12 cellular contexts compared by ENCODE assay signal in genomic region chr20:2451422-2451821, GRCh38. TPM values are rescaled to one million over a fixed set of nuclear protein-coding genes. Genes with fewer than 3 reads are reported as not detected.
DNase-seq lines count a peak whose midpoint lies in the region; ATAC-seq, FAIRE-seq and TF ChIP-seq lines count a peak whose summit lies in the region.
"Had no signal": no experiment of that assay in that cellular context is flagged by ENCODE, and none has a peak within 500 bp of the region (broad histone marks: within the 10 kb centered on the region; RNA-seq: fewer than 3 reads in every experiment).

No MANE protein-coding gene starts in this region.

- ATAC-seq in HG02973 (IDR thresholded peaks at IDR 0.05; ENCODE audit: unreplicated experiment): no peak

- CTCF ChIA-PET in RWPE1 (lab: Yijun Ruan, JAX): interaction anchor here (0.6 to 2.9 kb wide), 13 partner anchors 11 to 376 kb away, joined by 3 to 29 read pairs (median 4); no protein-coding TSS in a partner anchor

- TF ChIP-seq CTCF in RWPE1 (conservative IDR thresholded peaks at IDR 0.05; ENCODE audit: low read depth): no peak
- no peak for TF ChIP-seq CTCF in epithelial cell of esophagus (IDR thresholded peaks at IDR 0.05; ENCODE audit: insufficient read depth, low read depth, low read length, missing control alignments)
- TF ChIP-seq CTCF in keratinocyte (optimal IDR thresholded peaks at IDR 0.05 in 1 of 3, IDR thresholded peaks at IDR 0.05 in 1 of 3, conservative IDR thresholded peaks at IDR 0.05 in 1 of 3; ENCODE audit: extremely low read depth in 1 of 3, insufficient read depth in 2 of 3, low read length in 3 of 3): no peak
- no peak for TF ChIP-seq CTCF in suprapubic skin (IDR thresholded peaks at IDR 0.05)

- H3K27ac ChIP-seq in RWPE1 (peak overlapping the region; percentile 65), keratinocyte (ENCODE audit: control insufficient read depth, insufficient read depth, low read length) (no peak overlapping the region), suprapubic skin (peak overlapping the region; percentile 54)
- H3K27ac ChIP-seq: C4-2B had no signal

- H2AFZ ChIP-seq in keratinocyte (ENCODE audit: control insufficient read depth, low read length): no peak overlapping the region

- no peak overlapping the region for H3K4me2 ChIP-seq in keratinocyte (ENCODE audit: control insufficient read depth, extremely low read depth, insufficient read depth, low read depth, low read length)

- dilution Hi-C loops in keratinocyte (cut with MboI; ENCODE audit: extremely low pct_ligation_motif_present, low sequenced_read_pairs): no loop called here

- WGBS in suprapubic skin: 37% methylated on average over 5 of the region's 5 CpGs

- no peak overlapping the region for H3K4me3 ChIP-seq in epithelial cell of esophagus (ENCODE audit: low read length)
- H3K4me3 ChIP-seq in keratinocyte (ENCODE audit: control insufficient read depth in 2 of 3, extremely low read depth in 1 of 3, insufficient read depth in 2 of 3, low read depth in 1 of 3, low read length in 3 of 3): no peak overlapping the region
- H3K4me3 ChIP-seq in suprapubic skin: no peak overlapping the region
- H3K4me3 ChIP-seq: GM12878, HAP-1 had no signal

- POLR2A ChIA-PET in RWPE1 (lab: Yijun Ruan, JAX; ENCODE audit: low non-redundant PET): interaction anchor here (0.7 kb wide), 1 partner anchor 244 kb away, joined by 3 read pairs; no protein-coding TSS in a partner anchor

- DNase-seq in RWPE1 (ENCODE audit: low spot score) (no peak), epithelial cell of esophagus (ENCODE audit: low read depth) (peak; percentile 57), keratinocyte (ENCODE audit: low read depth, low spot score) (no peak), suprapubic skin (ENCODE audit: low spot score in 2 of 2) (no peak), NCI-H2196 (lab: John Stamatoyannopoulos, UW; ENCODE audit: unreplicated experiment) (no peak)
- DNase-seq in stimulated activated CD4-positive, alpha-beta T cell treated with anti-CD3 and anti-CD28 coated beads, Interleukin-2, amount 100 ng/mL, for 24 hours: no peak

- H3K36me3 ChIP-seq in keratinocyte (ENCODE audit: control insufficient read depth in 2 of 2, extremely low read depth in 1 of 2, insufficient read depth in 2 of 2, low read length in 2 of 2): no peaks in the 10 kb centered on the region
- no peaks in the 10 kb centered on the region for H3K36me3 ChIP-seq in suprapubic skin
- H3K36me3 ChIP-seq: HAP-1 had no signal

- H3K27me3 ChIP-seq in keratinocyte (ENCODE audit: control insufficient read depth, extremely low read depth, insufficient read depth, low read length) (no peaks in the 10 kb centered on the region), suprapubic skin (no peaks in the 10 kb centered on the region)

- no peak overlapping the region for H3K9ac ChIP-seq in keratinocyte (ENCODE audit: control insufficient read depth, extremely low read depth, insufficient read depth, low read length)

- H4K20me1 ChIP-seq in keratinocyte (ENCODE audit: control insufficient read depth, extremely low read depth, insufficient read depth, low read length): no peaks in the 10 kb centered on the region

- no peaks in the 10 kb centered on the region for H3K9me3 ChIP-seq in keratinocyte (ENCODE audit: control insufficient read depth, low read depth, low read length)
- H3K9me3 ChIP-seq in suprapubic skin: no peaks in the 10 kb centered on the region
- H3K9me3 ChIP-seq: HAP-1 had no signal

- H3K79me2 ChIP-seq in keratinocyte (ENCODE audit: control insufficient read depth, insufficient read depth, low read length): no peaks in the 10 kb centered on the region

- no peak for TF ChIP-seq POLR2A in suprapubic skin (IDR thresholded peaks at IDR 0.05)

- H3K4me1 ChIP-seq in keratinocyte (ENCODE audit: control insufficient read depth, extremely low read depth, insufficient read depth, low read length): peaks cover 13% of the 10 kb centered on the region
- H3K4me1 ChIP-seq in suprapubic skin: peaks cover 17% of the 10 kb centered on the region
- H3K4me1 ChIP-seq: HAP-1 had no signal

- H3K9me1 ChIP-seq in keratinocyte (ENCODE audit: control insufficient read depth, extremely low read depth, insufficient read depth, low read length): no peaks in the 10 kb centered on the region

- TF ChIP-seq EP300 in suprapubic skin (IDR thresholded peaks at IDR 0.05): no peak

- FAIRE-seq in keratinocyte (lab: Jason Lieb, UNC): peak; percentile 41
- FAIRE-seq: D721Med, GM19239 had no signal

RNA-seq across cellular contexts. Expression of gene SNRPB, which starts 19.2 kb away (rescaled TPM):
- polyA plus RNA-seq in keratinocyte: 149 to 209 TPM (median 199 TPM) in 3 replicates
- polyA plus RNA-seq in keratinocyte (2011; ENCODE audit: low read depth): 204 TPM
- 87.8 and 149 TPM in 2 replicates for polyA plus RNA-seq in keratinocyte (2011; cell fraction: cytosol; rRNA removed)
- polyA plus RNA-seq in keratinocyte (2011; cell fraction: nucleus; rRNA removed): 86.3 and 96.9 TPM in 2 replicates
- 110 and 165 TPM in 2 replicates for polyA plus RNA-seq in keratinocyte (2012; ENCODE audit: low replicate concordance)
- 49.4 to 63.1 TPM (median 50.7 TPM) in 3 replicates for polyA minus RNA-seq in keratinocyte
- polyA minus RNA-seq in keratinocyte (2011; cell fraction: cytosol; rRNA and poly(A)+ RNA removed): 78.1 TPM
- polyA minus RNA-seq in keratinocyte (2011; cell fraction: nucleus; rRNA and poly(A)+ RNA removed): 18.5 and 20.8 TPM in 2 replicates
- total RNA-seq in suprapubic skin: 100 to 1,000 TPM; 133 to 250 (median 221) TPM

RNA-seq across cellular contexts. Expression of gene ZNF343, which starts 57.3 kb away (rescaled TPM):
- polyA plus RNA-seq in keratinocyte: 9.0 to 12.2 TPM (median 11.7 TPM) in 3 replicates
- polyA plus RNA-seq in keratinocyte (2011; ENCODE audit: low read depth): 6.1 TPM
- 7.2 and 11.2 TPM in 2 replicates for polyA plus RNA-seq in keratinocyte (2011; cell fraction: cytosol; rRNA removed)
- polyA plus RNA-seq in keratinocyte (2011; cell fraction: nucleus; rRNA removed): 22.4 and 24.6 TPM in 2 replicates
- 6.8 and 8.4 TPM in 2 replicates for polyA plus RNA-seq in keratinocyte (2012; ENCODE audit: low replicate concordance)
- polyA minus RNA-seq in keratinocyte: 9.3 to 23.8 TPM (median 16.0 TPM) in 3 replicates
- polyA minus RNA-seq in keratinocyte (2011; cell fraction: cytosol; rRNA and poly(A)+ RNA removed): 13.4 TPM
- polyA minus RNA-seq in keratinocyte (2011; cell fraction: nucleus; rRNA and poly(A)+ RNA removed): 9.7 and 13.7 TPM in 2 replicates
- total RNA-seq in suprapubic skin: 10 to 100 TPM in 3 of 4 donors, 1 to 10 TPM in 1; 7.9 to 19.2 (median 13.5) TPM
